ENCODE assay signal across 15 cellular contexts in the genomic region with DNA sequence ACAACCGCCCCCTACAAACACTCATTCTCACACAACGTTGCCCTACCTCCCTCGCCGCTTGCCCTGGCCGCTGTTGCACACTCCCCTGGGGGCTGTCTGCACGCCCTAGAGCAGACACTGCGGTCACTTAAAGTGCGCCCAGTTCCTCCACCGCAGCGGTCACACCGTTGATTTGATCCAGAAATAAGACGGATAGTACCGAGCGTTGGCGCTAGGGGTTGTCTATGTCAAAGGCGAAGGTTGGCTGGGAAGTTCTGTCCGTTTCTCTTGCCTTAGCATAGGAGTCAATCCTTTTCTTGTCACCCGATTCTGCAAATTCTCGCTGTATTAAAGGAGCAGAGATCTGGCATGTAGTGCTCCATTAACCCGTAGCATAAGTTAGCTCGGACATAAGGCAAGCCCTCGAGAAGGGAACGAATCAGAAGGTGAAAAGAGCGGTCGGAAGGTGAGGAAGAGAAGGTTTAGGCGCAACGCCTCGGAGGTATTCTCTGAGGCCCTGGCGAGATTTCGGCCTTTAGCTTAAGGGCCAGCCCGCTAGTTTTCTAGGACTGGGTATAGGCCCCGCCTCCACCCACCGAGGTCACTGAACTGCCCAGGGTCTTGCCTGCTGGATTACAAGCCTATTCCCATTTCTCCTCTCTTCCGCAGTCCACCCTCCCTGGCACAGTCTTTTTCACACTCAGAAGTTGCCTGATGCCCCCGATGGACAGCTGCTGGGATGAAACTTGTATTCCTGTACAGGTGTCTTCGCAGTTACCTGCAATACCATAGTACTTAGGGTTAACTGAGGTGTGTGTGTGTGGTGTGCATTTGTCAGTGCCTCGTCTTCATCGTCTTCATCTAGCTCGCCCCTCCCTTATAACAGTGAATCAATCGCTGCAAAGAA. TPM values are rescaled to one million over a fixed set of nuclear protein-coding genes. Genes with fewer than 3 reads are reported as not detected.
DNase-seq lines count a peak whose midpoint lies in the region; ATAC-seq, FAIRE-seq and TF ChIP-seq lines count a peak whose summit lies in the region.
"Had no signal": no experiment of that assay in that cellular context is flagged by ENCODE, and none has a peak within 500 bp of the region (broad histone marks: within the 10 kb centered on the region; RNA-seq: fewer than 3 reads in every experiment).

No MANE protein-coding gene starts in this region.

- FAIRE-seq in pancreas (lab: Jason Lieb, UNC) = no peak
- FAIRE-seq: endothelial cell of umbilical vein had no signal

- H3K9me3 ChIP-seq in pancreas = no peaks in the 10 kb centered on the region

- WGBS in pancreas, 2 donors = 9 to 11% methylated on average over 40 of the region's 40 CpGs

- H3K36me3 ChIP-seq in pancreas = no peaks in the 10 kb centered on the region
- H3K36me3 ChIP-seq: upper lobe of left lung had no signal

- no peak overlapping the region for H3K27ac ChIP-seq in foreskin keratinocyte
- H3K27ac ChIP-seq in pancreas = no peak overlapping the region
- H3K27ac ChIP-seq: upper lobe of left lung had no signal

- no peaks in the 10 kb centered on the region for H3K4me1 ChIP-seq in foreskin keratinocyte
- peaks cover 0 to 7% (median 0%) of the 10 kb centered on the region in 3 donors for H3K4me1 ChIP-seq in pancreas

- H3K27me3 ChIP-seq in foreskin keratinocyte (peaks cover 53% of the 10 kb centered on the region), pancreas (peaks cover 5 to 37% (median 16%) of the 10 kb centered on the region in 4 donors)

- peak overlapping the region in 1 of 4 donors; percentile 30 for H3K4me3 ChIP-seq in pancreas
- H3K4me3 ChIP-seq: upper lobe of left lung had no signal

- peak; percentile 16 for DNase-seq in NCI-H510A treated with DMSO at 0.1 percent for 48 hours (lab: John Stamatoyannopoulos, UW)
- no peak for DNase-seq in NCI-H510A (lab: John Stamatoyannopoulos, UW)
- peak; percentile 92 for DNase-seq in NCI-H748 (lab: John Stamatoyannopoulos, UW; ENCODE audit: unreplicated experiment)
- no peak for DNase-seq in foreskin keratinocyte
- no peak for DNase-seq in pancreas
- no peak for DNase-seq in globus pallidus (ENCODE audit: low spot score)
- DNase-seq in germinal center (ENCODE audit: low spot score) = no peak
- no peak for DNase-seq in LoVo (ENCODE audit: low spot score)
- DNase-seq: activated gamma-delta T cell; NCI-H2107; stimulated activated CD4-positive, alpha-beta T cell treated with anti-CD3 and anti-CD28 coated beads, Interleukin-4, amount 100 ng/mL, for 24 hours had no signal

- intact Hi-C loops in pancreas (cut with DNase I) = no loop called here

- peak; percentile 37 for ATAC-seq in foreskin keratinocyte
- ATAC-seq in pancreas = peak; percentile 46 to 85 (median 66)

- peak; percentile 16 for TF ChIP-seq CTCF in foreskin keratinocyte (conservative IDR thresholded peaks at IDR 0.05)
- TF ChIP-seq CTCF in pancreas (IDR thresholded peaks at IDR 0.05) = peak in 1 of 4 donors; percentile 25

RNA-seq across cellular contexts. Expression of gene NXPH1, which starts 10.7 kb away (rescaled TPM):
- total RNA-seq in foreskin keratinocyte = not detected in 2 replicates
- not detected in 2 replicates for polyA plus RNA-seq in foreskin keratinocyte
- not detected for total RNA-seq in pancreas
- not detected for polyA plus RNA-seq in pancreas
- total RNA-seq: endothelial cell of umbilical vein; mononuclear cell; T-helper 1 cell treated with Interleukin-12 subunit alpha and Interleukin-12 subunit beta and Interleukin-4 antibody, amounts not matched to agents 30 ng/mL and 1 ng/mL, for 36 hours; upper lobe of left lung had no signal
- polyA plus RNA-seq: endothelial cell of umbilical vein had no signal

Comparison
In these comparisons a context has a peak if more than half of its experiments do, and no peak if none do; other contexts are left out.
1. DNase-seq: peak in NCI-H510A treated with DMSO at 0.1 percent for 48 hours (single experiment) and NCI-H748 (single experiment); none in NCI-H510A (single experiment), foreskin keratinocyte (0 of 2), pancreas (0 of 6), globus pallidus (single experiment), germinal center (single experiment) and LoVo (single experiment).